8 cellular contexts compared by ENCODE assay signal in genomic region chr15:50908209-50909043, GRCh38. TPM values are rescaled to one million over a fixed set of nuclear protein-coding genes. Genes with fewer than 3 reads are reported as not detected.
DNase-seq lines count a peak whose midpoint lies in the region; ATAC-seq and TF ChIP-seq lines count a peak whose summit lies in the region.

Gene AP4E1, plus strand, starts transcription at chr15:50908683. Its CDS starts 96 bp downstream, at chr15:50908779.

- DNase-seq in GDM1 (lab: John Stamatoyannopoulos, UW) (peak; percentile 82), H9 (peak; percentile 87), M059J (ENCODE audit: low read depth) (peak; percentile 83), fibroblast of pulmonary artery (ENCODE audit: low read depth) (peak; percentile 96)
- DNase-seq in activated T-helper 9 cell treated with anti-CD3 and anti-CD28 coated beads, Interleukin-2, amount 50 U/mL, for 16 hours (ENCODE audit: low read depth), result peak; percentile 93
- DNase-seq in stimulated activated naive CD8-positive, alpha-beta T cell treated with anti-CD3 and anti-CD28 coated beads, Interleukin-15, Interleukin-2, amounts not matched to agents 100 U/mL and 50 U/mL, for 24 hours, result peak; percentile 95

- peak within 1 kb of the TSS; percentile 96 for H3K14ac ChIP-seq in H9 (ENCODE audit: insufficient read depth, low read length)

- no peak within 1 kb of the TSS for H2BK15ac ChIP-seq in H9 (ENCODE audit: low read depth, low read length)

- peak within 1 kb of the TSS; percentile 87 for H3K4me2 ChIP-seq in H9 (ENCODE audit: insufficient read depth, insufficient read length, low read length)

- no peaks in the 10 kb centered on the region for H3K9me3 Mint-ChIP-seq in H9
- H3K9me3 Mint-ChIP-seq in nephron, result no peaks in the 10 kb centered on the region

- H3K79me1 ChIP-seq in H9 (ENCODE audit: insufficient read depth, low read depth, low read length, poor library complexity, severe bottlenecking), result no peaks in the 10 kb centered on the region

- H3K18ac ChIP-seq in H9 (ENCODE audit: insufficient read length, low read depth, low read length), result peak within 1 kb of the TSS; percentile 96

- no peak within 1 kb of the TSS for H4K8ac ChIP-seq in H9 (replicated peaks; ENCODE audit: insufficient read length, low read depth, low read length)

- H3K4me3 Mint-ChIP-seq in H9, result peak within 1 kb of the TSS; percentile 79 to 93
- H3K4me3 Mint-ChIP-seq in nephron, result peak within 1 kb of the TSS; percentile 89 to 93 (median 90)

- peak; percentile 98 for TF ChIP-seq CTCF in H9 (conservative IDR thresholded peaks at IDR 0.05)
- peak; percentile 81 for TF ChIP-seq CTCF in fibroblast of pulmonary artery (IDR thresholded peaks at IDR 0.05; ENCODE audit: low read length, missing control alignments)
- TF ChIP-seq CTCF in nephron (IDR thresholded peaks at IDR 0.05; ENCODE audit: unreplicated experiment in 3 of 3), result peak; percentile 95 to 98 (median 96)

- H3K4me3 ChIP-seq in fibroblast of pulmonary artery (replicated peaks; ENCODE audit: low read depth, low read length), result peak within 1 kb of the TSS; percentile 82

- H3K27me3 ChIP-seq in H9 (ENCODE audit: insufficient read depth, low read length), result no peaks in the 10 kb centered on the region

- TF ChIP-seq POLR2A in Raji (IDR thresholded peaks at IDR 0.05; ENCODE audit: insufficient read depth, low read depth, low read length), result peak; percentile 67

- H2BK20ac ChIP-seq in H9 (ENCODE audit: low read depth, low read length, poor library complexity, severe bottlenecking), result no peak within 1 kb of the TSS

- H3K56ac ChIP-seq in H9 (ENCODE audit: insufficient read length, low read depth, low read length), result no peak within 1 kb of the TSS

- H3K27ac ChIP-seq in H9 (ENCODE audit: insufficient read length, low read depth, low read length), result no peak within 1 kb of the TSS

- H3K23ac ChIP-seq in H9 (ENCODE audit: insufficient read length, low read depth, low read length), result no peak within 1 kb of the TSS

- no peak within 1 kb of the TSS for H2BK120ac ChIP-seq in H9 (ENCODE audit: low read depth, low read length, poor library complexity, severe bottlenecking)

- no peak within 1 kb of the TSS for H2BK12ac ChIP-seq in H9 (ENCODE audit: insufficient read length, low read depth, low read length)

- no peak within 1 kb of the TSS for H2AK5ac ChIP-seq in H9 (ENCODE audit: insufficient read length, low read length)

- H2BK5ac ChIP-seq in H9 (ENCODE audit: insufficient read length, low read length), result no peak within 1 kb of the TSS

- no CpG with 5 or more reads among the region's 102 CpGs for WGBS in H9 (ENCODE audit: extremely low coverage, insufficient read length, low lambda C conversion rate)

- H4K20me1 ChIP-seq in H9 (ENCODE audit: control insufficient read depth, insufficient read depth, insufficient read length), result no peaks in the 10 kb centered on the region

- H3K79me2 ChIP-seq in H9 (ENCODE audit: insufficient read depth, low read length), result no peaks in the 10 kb centered on the region

- peaks cover 15% of the 10 kb centered on the region in 2 experiments for H3K4me1 Mint-ChIP-seq in H9
- peaks cover 11% of the 10 kb centered on the region for H3K4me1 Mint-ChIP-seq in nephron

- H3K23me2 ChIP-seq in H9 (ENCODE audit: insufficient read length, low read depth, low read length, poor library complexity, severe bottlenecking), result peaks cover 7% of the 10 kb centered on the region

- H3K36me3 Mint-ChIP-seq in H9 (ENCODE audit: insufficient read depth in 1 of 3, low read depth in 3 of 3) (peaks cover 2 to 15% (median 7%) of the 10 kb centered on the region in 3 experiments; a peak in 6 of 7 replicates), nephron (ENCODE audit: low read depth) (peaks cover 10% of the 10 kb centered on the region)

- H3K27me3 Mint-ChIP-seq in H9 (ENCODE audit: low read depth) (no peaks in the 10 kb centered on the region), nephron (ENCODE audit: low read depth) (no peaks in the 10 kb centered on the region)

- no peaks in the 10 kb centered on the region for H3K9me3 ChIP-seq in H9 (ENCODE audit: control insufficient read depth, low read depth, low read length)

- H4K91ac ChIP-seq in H9 (ENCODE audit: insufficient read length, low read depth, low read length), result no peak within 1 kb of the TSS

- H3K9ac ChIP-seq in H9 (ENCODE audit: extremely low read depth, insufficient read length, low read length), result peak within 1 kb of the TSS; percentile 80

- peak; percentile 80 for ATAC-seq in stimulated activated naive CD8-positive, alpha-beta T cell treated with anti-CD3 and anti-CD28 coated beads, Interleukin-15, Interleukin-2, amounts not matched to agents 100 U/mL and 50 U/mL, for 24 hours

- H3K4me1 ChIP-seq in H9 (ENCODE audit: insufficient read depth, low read length), result no peaks in the 10 kb centered on the region

- no peak within 1 kb of the TSS for H4K5ac ChIP-seq in H9 (ENCODE audit: insufficient read length, low read depth, low read length)

- H2AFZ ChIP-seq in H9 (ENCODE audit: low read length), result peak within 1 kb of the TSS; percentile 22

- H3K4ac ChIP-seq in H9 (ENCODE audit: low read depth, low read length), result no peak within 1 kb of the TSS

- H3K27ac Mint-ChIP-seq in H9 (peak within 1 kb of the TSS; percentile 5 to 97 (median 94); a peak in 5 of 7 replicates), nephron (peak within 1 kb of the TSS; percentile 44 to 95 (median 92))

- H3T11ph ChIP-seq in H9 (ENCODE audit: low read length), result no peak within 1 kb of the TSS

RNA-seq across cellular contexts. Expression of gene AP4E1, which starts in this region (rescaled TPM):
- total RNA-seq in H9 (2021), result 13.8 and 14.0 TPM in 2 replicates
- total RNA-seq in M059J (2014; rRNA removed; shearing (Covaris generic)), result 9.5 and 13.9 TPM in 2 replicates
